In genomic region chr20:1471242-1471641, GRCh38 we compare ENCODE assay signal across 2 cellular contexts.
TF ChIP-seq lines count a peak whose summit lies in the region.

No MANE protein-coding gene starts in this region.

TF ChIP-seq in A549, 52 proteins besides CTCF, POLR2A, EP300 and RAD21 (continued from another document):
- no peak for TF ChIP-seq FOSL2 (IDR thresholded peaks at IDR 0.05)
- no peak for TF ChIP-seq FOSL2 (CRISPR knock-in tag; IDR thresholded peaks at IDR 0.05)
- no peak for TF ChIP-seq HOXB5 (CRISPR knock-in tag; IDR thresholded peaks at IDR 0.05)
- TF ChIP-seq PBX3 (IDR thresholded peaks at IDR 0.05), result no peak
- TF ChIP-seq JUNB (IDR thresholded peaks at IDR 0.05), result no peak
- TF ChIP-seq REST (IDR thresholded peaks at IDR 0.05), result no peak
- no peak for TF ChIP-seq MAX (IDR thresholded peaks at IDR 0.05)
- TF ChIP-seq ESRRA (IDR thresholded peaks at IDR 0.05; ENCODE audit: borderline replicate concordance, low read length), result no peak
- TF ChIP-seq HEYL (CRISPR knock-in tag; IDR thresholded peaks at IDR 0.05), result no peak
- TF ChIP-seq ELK1 (IDR thresholded peaks at IDR 0.05; ENCODE audit: low read depth, low read length), result no peak
- TF ChIP-seq ZC3H11A (IDR thresholded peaks at IDR 0.05), result no peak
- TF ChIP-seq HDAC2 (IDR thresholded peaks at IDR 0.05), result no peak
- TF ChIP-seq HMGXB4 (CRISPR knock-in tag; IDR thresholded peaks at IDR 0.05; ENCODE audit: borderline replicate concordance), result no peak
- no peak for TF ChIP-seq GATA3 (IDR thresholded peaks at IDR 0.05; ENCODE audit: borderline replicate concordance)
- no peak for TF ChIP-seq MYC (IDR thresholded peaks at IDR 0.05; ENCODE audit: borderline replicate concordance, low read length)
- no peak for TF ChIP-seq CBX8 (IDR thresholded peaks at IDR 0.05)

TF ChIP-seq in HCT116, 20 proteins besides CTCF, POLR2A, EP300 and RAD21:
- TF ChIP-seq REST (IDR thresholded peaks at IDR 0.05; ENCODE audit: low read depth) (no peak), ZFX (IDR thresholded peaks at IDR 0.05) (no peak), EZH2 (IDR thresholded peaks at IDR 0.05) (no peak), ATF3 (IDR thresholded peaks at IDR 0.05) (no peak), EZH2phosphoT487 (IDR thresholded peaks at IDR 0.05; ENCODE audit: borderline replicate concordance) (no peak), CEBPB (IDR thresholded peaks at IDR 0.05; ENCODE audit: low read depth) (no peak)
